ENCODE assay signal across 8 cellular contexts in genomic region chr4:39181905-39182638, GRCh38. TPM values are rescaled to one million over a fixed set of nuclear protein-coding genes. Genes with fewer than 3 reads are reported as not detected.
DNase-seq lines count a peak whose midpoint lies in the region; ATAC-seq, FAIRE-seq and TF ChIP-seq lines count a peak whose summit lies in the region.

Gene WDR19, plus strand, starts transcription at chr4:39182529. Its CDS starts 29 bp downstream, at chr4:39182558.

- H3K4me1 ChIP-seq in prostate gland (replicated peaks), result no peaks in the 10 kb centered on the region

- peak; percentile 96 for FAIRE-seq in urothelium cell line (lab: Jason Lieb, UNC)

- under 1% methylated on average over 48 of the region's 48 CpGs for WGBS in prostate gland

- DNase-seq in GM13976 (ENCODE audit: low spot score), result peak; percentile 97
- DNase-seq in NCI-H146 treated with DMSO at 0.1 percent for 48 hours (lab: John Stamatoyannopoulos, UW; ENCODE audit: unreplicated experiment), result peak; percentile 96
- DNase-seq in left ventricle myocardium superior, result peak; percentile 99
- peak; percentile 99 for DNase-seq in prostate gland (ENCODE audit: low spot score)
- peak; percentile 100 for DNase-seq in urothelium cell line (ENCODE audit: low spot score)

- peak within 1 kb of the TSS; percentile 63 to 64 for H3K4me3 ChIP-seq in prostate gland

- H3K36me3 ChIP-seq in prostate gland, result no peaks in the 10 kb centered on the region

- peak within 1 kb of the TSS; percentile 84 for H3K27ac ChIP-seq in angular gyrus (ENCODE audit: low read depth, low read length)
- peak within 1 kb of the TSS; percentile 65 to 66 for H3K27ac ChIP-seq in prostate gland

- intact Hi-C loops in T-helper 1 cell treated with Interleukin-12 subunit alpha and Interleukin-12 subunit beta and Interleukin-4 antibody, amounts not matched to agents 30 ng/mL and 1 ng/mL, for 36 hours (cut with micrococcal nuclease), result loop anchor here (1.0 to 10.0 kb wide), 23 partner anchors 47 to 1581 kb away; partner anchors contain the start of genes KLF3, LIAS, PGM2 and RELL1
- intact Hi-C loops in left ventricle myocardium superior (cut with micrococcal nuclease) (no loop called here), prostate gland (cut with DNase I) (no loop called here)

- peak; percentile 36 for TF ChIP-seq CTCF in GM13976 (IDR thresholded peaks at IDR 0.05; ENCODE audit: borderline replicate concordance, control extremely low read depth, extremely low read depth, insufficient read depth, missing control alignments)
- TF ChIP-seq CTCF in prostate gland (IDR thresholded peaks at IDR 0.05), result peak in 3 of 4 experiments; percentile 32 to 58 (median 58)

- in situ Hi-C loops in GM13976 (cut with MboI; ENCODE audit: low sequenced_read_pairs, unreplicated experiment), result no loop called here

- ATAC-seq in HG02870 (IDR thresholded peaks at IDR 0.05; ENCODE audit: unreplicated experiment) (peak; percentile 99), left ventricle myocardium superior (peak; percentile 100)

- peak; percentile 50 for TF ChIP-seq POLR2A in prostate gland (IDR thresholded peaks at IDR 0.05)

- no peaks in the 10 kb centered on the region for H3K27me3 ChIP-seq in prostate gland (replicated peaks; ENCODE audit: insufficient read depth)

- no peaks in the 10 kb centered on the region for H3K9me3 ChIP-seq in prostate gland

RNA-seq across cellular contexts. Expression of gene WDR19, which starts in this region (rescaled TPM):
- total RNA-seq in T-helper 1 cell treated with Interleukin-12 subunit alpha and Interleukin-12 subunit beta and Interleukin-4 antibody, amounts not matched to agents 30 ng/mL and 1 ng/mL, for 36 hours, result 15.3 and 15.8 TPM in 2 replicates
- total RNA-seq in left ventricle myocardium superior (5.1 TPM), prostate gland (10 to 100 TPM; 27.3 to 42.5 TPM)

Comparison
In these comparisons a context has a peak if more than half of its experiments do, and no peak if none do; other contexts are left out.
1. Peak in every context shown above with its lines: DNase-seq, ATAC-seq, H3K4me3 ChIP-seq and H3K27ac ChIP-seq.